ENCODE assay signal across 9 cellular contexts in the genomic region with DNA sequence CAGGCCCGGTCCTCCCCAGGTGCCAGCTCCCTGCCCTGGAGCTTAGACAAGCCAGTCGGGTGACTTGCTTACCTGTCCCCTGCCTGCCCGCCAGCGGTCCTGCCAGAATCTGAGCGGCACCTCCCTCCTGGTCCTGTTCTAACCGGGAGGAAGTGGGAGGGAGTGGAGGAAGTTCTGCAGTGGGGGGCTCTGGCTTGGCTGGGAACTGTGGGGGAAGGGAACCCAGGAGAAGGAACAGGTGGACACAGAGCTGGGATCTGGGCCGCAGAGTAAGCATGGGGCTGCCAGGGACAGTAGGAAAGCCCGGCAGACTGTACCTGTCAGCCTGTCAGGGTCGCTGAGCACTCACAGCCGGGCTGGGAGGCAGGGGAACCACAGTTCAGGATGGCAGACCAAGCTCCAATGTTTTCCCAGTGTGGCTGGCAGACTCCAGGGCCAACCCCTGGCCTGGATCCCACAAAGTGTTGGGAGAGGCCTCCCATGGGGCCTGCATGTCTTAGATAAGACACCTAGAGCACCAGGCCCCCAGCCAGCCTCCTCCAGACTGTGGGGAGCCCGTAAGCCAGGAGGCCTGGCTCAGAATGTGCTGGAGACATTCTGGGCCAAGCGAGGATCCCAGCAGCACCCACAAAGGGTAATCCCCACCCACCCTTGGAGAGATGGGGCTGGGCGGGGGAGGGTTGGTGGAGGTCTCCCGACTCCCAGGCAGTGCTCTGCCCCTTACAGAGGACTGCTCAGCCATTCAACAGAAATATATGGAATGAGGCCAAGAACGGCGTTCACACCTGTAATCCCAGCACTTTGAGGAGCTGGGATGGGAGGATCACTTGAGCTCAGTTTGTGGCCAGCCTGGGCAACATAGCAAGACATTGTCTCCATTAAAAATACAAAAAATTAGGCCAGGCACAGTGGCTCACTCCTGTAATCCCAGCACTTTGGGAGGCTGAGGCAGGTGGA. TPM values are rescaled to one million over a fixed set of nuclear protein-coding genes. Genes with fewer than 3 reads are reported as not detected.
DNase-seq lines count a peak whose midpoint lies in the region; ATAC-seq and TF ChIP-seq lines count a peak whose summit lies in the region.
"Had no signal": no experiment of that assay in that cellular context is flagged by ENCODE, and none has a peak within 500 bp of the region (broad histone marks: within the 10 kb centered on the region; RNA-seq: fewer than 3 reads in every experiment).

No MANE protein-coding gene starts in this region.

- DNase-seq in Daoy (ENCODE audit: low read depth) = peak; percentile 59
- no peak for DNase-seq in activated T-helper 1 cell treated with anti-CD3 and anti-CD28 coated beads, Interleukin-12 subunit alpha, Interleukin-12 subunit beta, Interleukin-2, Interleukin-4 antibody, amounts not matched to agents 30 ng/mL and 10 ng/mL and 1 ng/mL, durations not matched to agents 14 hours and 24 hours and 36 hours (ENCODE audit: low spot score)
- DNase-seq in Right ventricle myocardium superior = peak; percentile 88
- no peak for DNase-seq in sigmoid colon
- DNase-seq in SKM-1 (lab: John Stamatoyannopoulos, UW; ENCODE audit: unreplicated experiment) = no peak
- no peak for DNase-seq in NCI-H1092 (lab: John Stamatoyannopoulos, UW)
- no peak for DNase-seq in GF-D8 (lab: John Stamatoyannopoulos, UW)
- DNase-seq in activated naive CD4-positive, alpha-beta T cell treated with Interleukin-2 at 50 U/mL for 16 hours = no peak

- TF ChIP-seq POLR2A in sigmoid colon (IDR thresholded peaks at IDR 0.05) = no peak

- H3K27me3 Mint-ChIP-seq in activated T-helper 1 cell treated with anti-CD3 and anti-CD28 coated beads, Interleukin-12 subunit alpha, Interleukin-12 subunit beta, Interleukin-2, Interleukin-4 antibody, amounts not matched to agents 30 ng/mL and 10 ng/mL and 1 ng/mL, durations not matched to agents 14 hours and 24 hours and 36 hours (ENCODE audit: insufficient read depth) = no peaks in the 10 kb centered on the region

- H3K27ac Mint-ChIP-seq in activated T-helper 1 cell treated with anti-CD3 and anti-CD28 coated beads, Interleukin-12 subunit alpha, Interleukin-12 subunit beta, Interleukin-2, Interleukin-4 antibody, amounts not matched to agents 30 ng/mL and 10 ng/mL and 1 ng/mL, durations not matched to agents 14 hours and 24 hours and 36 hours = no peak overlapping the region

- peak overlapping the region; percentile 95 to 98 (median 96) for H3K27ac ChIP-seq in sigmoid colon

- H3K4me3 Mint-ChIP-seq in activated T-helper 1 cell treated with anti-CD3 and anti-CD28 coated beads, Interleukin-12 subunit alpha, Interleukin-12 subunit beta, Interleukin-2, Interleukin-4 antibody, amounts not matched to agents 30 ng/mL and 10 ng/mL and 1 ng/mL, durations not matched to agents 14 hours and 24 hours and 36 hours = peak overlapping the region; percentile 97

- no peak for TF ChIP-seq CTCF in sigmoid colon (IDR thresholded peaks at IDR 0.05)

- H3K27me3 ChIP-seq in sigmoid colon = no peaks in the 10 kb centered on the region

- peak overlapping the region; percentile 6 to 34 (median 26) for H3K4me3 ChIP-seq in sigmoid colon

- peaks cover 15% of the 10 kb centered on the region for H3K4me1 Mint-ChIP-seq in activated T-helper 1 cell treated with anti-CD3 and anti-CD28 coated beads, Interleukin-12 subunit alpha, Interleukin-12 subunit beta, Interleukin-2, Interleukin-4 antibody, amounts not matched to agents 30 ng/mL and 10 ng/mL and 1 ng/mL, durations not matched to agents 14 hours and 24 hours and 36 hours (ENCODE audit: low read depth)

- H3K36me3 ChIP-seq in sigmoid colon = no peaks in the 10 kb centered on the region

- H3K9me3 Mint-ChIP-seq in activated T-helper 1 cell treated with anti-CD3 and anti-CD28 coated beads, Interleukin-12 subunit alpha, Interleukin-12 subunit beta, Interleukin-2, Interleukin-4 antibody, amounts not matched to agents 30 ng/mL and 10 ng/mL and 1 ng/mL, durations not matched to agents 14 hours and 24 hours and 36 hours = no peaks in the 10 kb centered on the region

- intact Hi-C loops in activated T-helper 1 cell treated with anti-CD3 and anti-CD28 coated beads, Interleukin-12 subunit alpha, Interleukin-12 subunit beta, Interleukin-2, Interleukin-4 antibody, amounts not matched to agents 30 ng/mL and 10 ng/mL and 1 ng/mL, durations not matched to agents 14 hours and 24 hours and 36 hours (cut with micrococcal nuclease) = no loop called here
- intact Hi-C loops in Right ventricle myocardium superior (cut with DNase I) = no loop called here
- intact Hi-C loops in sigmoid colon (cut with DNase I) = loop anchor here (5.0 to 10.0 kb wide), 3 partner anchors 208 to 540 kb away; partner anchors contain the start of genes ARFGAP3, PACSIN2 and TTLL12

- TF ChIP-seq EP300 in sigmoid colon (IDR thresholded peaks at IDR 0.05) = no peak

- peaks cover 0 to 75% (median 66%) of the 10 kb centered on the region in 4 donors for H3K4me1 ChIP-seq in sigmoid colon

- peak; percentile 58 for ATAC-seq in Right ventricle myocardium superior (ENCODE audit: poor library complexity)

- no peaks in the 10 kb centered on the region for H3K9me3 ChIP-seq in sigmoid colon

- peaks cover 3% of the 10 kb centered on the region for H3K36me3 Mint-ChIP-seq in activated T-helper 1 cell treated with anti-CD3 and anti-CD28 coated beads, Interleukin-12 subunit alpha, Interleukin-12 subunit beta, Interleukin-2, Interleukin-4 antibody, amounts not matched to agents 30 ng/mL and 10 ng/mL and 1 ng/mL, durations not matched to agents 14 hours and 24 hours and 36 hours (ENCODE audit: low read depth)

- 15 to 49% methylated on average over 16 of the region's 16 CpGs for WGBS in sigmoid colon, 2 donors

RNA-seq across cellular contexts. Expression of gene CYB5R3, which starts 2.3 kb away (rescaled TPM):
- 34.8 and 41.4 TPM in 2 replicates for total RNA-seq in Daoy (2014; rRNA removed; shearing (Covaris generic))
- total RNA-seq in activated T-helper 1 cell treated with anti-CD3 and anti-CD28 coated beads, Interleukin-12 subunit alpha, Interleukin-12 subunit beta, Interleukin-2, Interleukin-4 antibody, amounts not matched to agents 30 ng/mL and 10 ng/mL and 1 ng/mL, durations not matched to agents 14 hours and 24 hours and 36 hours = 69.8 and 75.1 TPM in 2 replicates
- 216 TPM for total RNA-seq in Right ventricle myocardium superior
- total RNA-seq in sigmoid colon = 100 to 1,000 TPM in 2 of 4 donors, 10 to 100 TPM in 2; 71.5 to 156 (median 88.6) TPM
- 100 to 1,000 TPM in 1 of 3 donors, 10 to 100 TPM in 2; 44.9 to 158 (median 78.7) TPM for polyA plus RNA-seq in sigmoid colon

RNA-seq across cellular contexts. Expression of gene ATP5MGL, which starts 6.4 kb away (rescaled TPM):
- not detected in 2 replicates for total RNA-seq in Daoy (2014; rRNA removed; shearing (Covaris generic))
- 0.49 TPM in 1 of 2 replicates, not detected in the other for total RNA-seq in activated T-helper 1 cell treated with anti-CD3 and anti-CD28 coated beads, Interleukin-12 subunit alpha, Interleukin-12 subunit beta, Interleukin-2, Interleukin-4 antibody, amounts not matched to agents 30 ng/mL and 10 ng/mL and 1 ng/mL, durations not matched to agents 14 hours and 24 hours and 36 hours
- total RNA-seq in Right ventricle myocardium superior (0.38 TPM), sigmoid colon (under 1 TPM in 1 of 4 donors, not detected in 3; 0.66 TPM)
- under 1 TPM in 1 of 3 donors, not detected in 2; 0.25 TPM for polyA plus RNA-seq in sigmoid colon
- total RNA-seq: M059J had no signal

RNA-seq across cellular contexts. Expression of gene POLDIP3, which starts 32.2 kb away (rescaled TPM):
- total RNA-seq in Daoy (2014; rRNA removed; shearing (Covaris generic)) = 29.3 and 39.9 TPM in 2 replicates
- total RNA-seq in activated T-helper 1 cell treated with anti-CD3 and anti-CD28 coated beads, Interleukin-12 subunit alpha, Interleukin-12 subunit beta, Interleukin-2, Interleukin-4 antibody, amounts not matched to agents 30 ng/mL and 10 ng/mL and 1 ng/mL, durations not matched to agents 14 hours and 24 hours and 36 hours = 77.9 and 87.2 TPM in 2 replicates
- total RNA-seq in Right ventricle myocardium superior = 32.1 TPM
- total RNA-seq in sigmoid colon = 10 to 100 TPM; 30.2 to 41.4 (median 34.5) TPM
- 10 to 100 TPM; 25.8 to 45.9 (median 29.6) TPM for polyA plus RNA-seq in sigmoid colon

Comparison
In these comparisons a context has a peak if more than half of its experiments do, and no peak if none do; other contexts are left out.
1. DNase-seq: peak in Daoy (single experiment) and Right ventricle myocardium superior (single experiment); none in activated T-helper 1 cell treated with anti-CD3 and anti-CD28 coated beads, Interleukin-12 subunit alpha, Interleukin-12 subunit beta, Interleukin-2, Interleukin-4 antibody, amounts not matched to agents 30 ng/mL and 10 ng/mL and 1 ng/mL, durations not matched to agents 14 hours and 24 hours and 36 hours (single experiment), sigmoid colon (single experiment), SKM-1 (single experiment), NCI-H1092 (single experiment), GF-D8 (single experiment) and activated naive CD4-positive, alpha-beta T cell treated with Interleukin-2 at 50 U/mL for 16 hours (single experiment).